2 cellular contexts compared by ENCODE assay signal in genomic region chr3:69288161-69288895, GRCh38.
TF ChIP-seq lines count a peak whose summit lies in the region.

No MANE protein-coding gene starts in this region.

TF ChIP-seq in H1, 55 proteins besides CTCF, POLR2A, EP300 and RAD21 (continues in another document):
- TF ChIP-seq CHD7 (IDR thresholded peaks at IDR 0.05; ENCODE audit: insufficient replicate concordance, low read length) = peak; percentile 73
- TF ChIP-seq TAF7 (optimal IDR thresholded peaks at IDR 0.05; ENCODE audit: borderline replicate concordance, low read depth, low read length) = peak; percentile 36
- TF ChIP-seq POLR2AphosphoS5 (IDR thresholded peaks at IDR 0.05; ENCODE audit: low read depth, low read length) = no peak
- no peak for TF ChIP-seq ATF2 (IDR thresholded peaks at IDR 0.05; ENCODE audit: low read length)
- TF ChIP-seq YY1 (IDR thresholded peaks at IDR 0.05; ENCODE audit: low read depth, low read length) = peak; percentile 78; the same call in 1 of the 2 replicates
- peak; percentile 24 for TF ChIP-seq MAX (IDR thresholded peaks at IDR 0.05)
- TF ChIP-seq SP1 (IDR thresholded peaks at IDR 0.05; ENCODE audit: low read depth, low read length) = peak; percentile 88
- peak; percentile 69 to 82; a peak in 3 of 4 replicates for TF ChIP-seq HDAC2 (IDR thresholded peaks at IDR 0.05; ENCODE audit: borderline replicate concordance in 1 of 2, low read depth in 2 of 2, low read length in 2 of 2)
- TF ChIP-seq ASH2L (IDR thresholded peaks at IDR 0.05; ENCODE audit: low read length) = peak; percentile 62
- peak; percentile 64; the same call in 1 of the 2 replicates for TF ChIP-seq TEAD4 (IDR thresholded peaks at IDR 0.05; ENCODE audit: low read depth, low read length)
- TF ChIP-seq NANOG (IDR thresholded peaks at IDR 0.05; ENCODE audit: insufficient read depth, low read depth, low read length, poor library complexity, severe bottlenecking) = peak; percentile 96
- no peak for TF ChIP-seq KDM1A (IDR thresholded peaks at IDR 0.05; ENCODE audit: borderline replicate concordance, low read length)

TF ChIP-seq in HepG2, 621 proteins besides CTCF, POLR2A, EP300 and RAD21 (continued from another document):
- no peak for TF ChIP-seq PATZ1 (CRISPR knock-in tag; IDR thresholded peaks at IDR 0.05)
- TF ChIP-seq ZNF616 (CRISPR knock-in tag; IDR thresholded peaks at IDR 0.05; ENCODE audit: low read depth) = no peak
- TF ChIP-seq ZFP36L1 (CRISPR knock-in tag; IDR thresholded peaks at IDR 0.05) = no peak
- no peak for TF ChIP-seq ZSCAN21 (CRISPR knock-in tag; IDR thresholded peaks at IDR 0.05; ENCODE audit: borderline replicate concordance)
